ENCODE assay signal across 1 cellular context in the genomic region with DNA sequence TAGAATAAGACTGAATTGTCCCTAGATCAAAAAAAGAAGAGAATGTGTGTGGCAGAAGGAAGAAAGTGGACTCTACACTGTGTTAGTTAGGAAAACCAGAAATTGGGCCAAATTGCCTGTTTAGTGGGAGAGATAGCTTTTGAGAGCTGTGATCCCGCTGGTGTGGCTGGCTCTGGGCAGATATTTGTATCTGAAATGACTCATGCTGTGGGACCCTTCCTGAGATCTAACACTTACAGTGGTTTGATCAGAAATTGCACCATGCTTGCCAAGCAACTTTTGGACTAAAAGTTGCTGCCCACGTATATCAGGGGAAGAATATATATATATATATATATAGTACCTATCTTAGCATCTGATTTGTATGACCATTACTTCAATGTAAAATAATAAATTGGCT.
TF ChIP-seq lines count a peak whose summit lies in the region.

No MANE protein-coding gene starts in this region.

TF ChIP-seq in GM23338, 12 proteins besides CTCF, POLR2A, EP300 and RAD21 (continued from another document):
- TF ChIP-seq, protein P1, sequence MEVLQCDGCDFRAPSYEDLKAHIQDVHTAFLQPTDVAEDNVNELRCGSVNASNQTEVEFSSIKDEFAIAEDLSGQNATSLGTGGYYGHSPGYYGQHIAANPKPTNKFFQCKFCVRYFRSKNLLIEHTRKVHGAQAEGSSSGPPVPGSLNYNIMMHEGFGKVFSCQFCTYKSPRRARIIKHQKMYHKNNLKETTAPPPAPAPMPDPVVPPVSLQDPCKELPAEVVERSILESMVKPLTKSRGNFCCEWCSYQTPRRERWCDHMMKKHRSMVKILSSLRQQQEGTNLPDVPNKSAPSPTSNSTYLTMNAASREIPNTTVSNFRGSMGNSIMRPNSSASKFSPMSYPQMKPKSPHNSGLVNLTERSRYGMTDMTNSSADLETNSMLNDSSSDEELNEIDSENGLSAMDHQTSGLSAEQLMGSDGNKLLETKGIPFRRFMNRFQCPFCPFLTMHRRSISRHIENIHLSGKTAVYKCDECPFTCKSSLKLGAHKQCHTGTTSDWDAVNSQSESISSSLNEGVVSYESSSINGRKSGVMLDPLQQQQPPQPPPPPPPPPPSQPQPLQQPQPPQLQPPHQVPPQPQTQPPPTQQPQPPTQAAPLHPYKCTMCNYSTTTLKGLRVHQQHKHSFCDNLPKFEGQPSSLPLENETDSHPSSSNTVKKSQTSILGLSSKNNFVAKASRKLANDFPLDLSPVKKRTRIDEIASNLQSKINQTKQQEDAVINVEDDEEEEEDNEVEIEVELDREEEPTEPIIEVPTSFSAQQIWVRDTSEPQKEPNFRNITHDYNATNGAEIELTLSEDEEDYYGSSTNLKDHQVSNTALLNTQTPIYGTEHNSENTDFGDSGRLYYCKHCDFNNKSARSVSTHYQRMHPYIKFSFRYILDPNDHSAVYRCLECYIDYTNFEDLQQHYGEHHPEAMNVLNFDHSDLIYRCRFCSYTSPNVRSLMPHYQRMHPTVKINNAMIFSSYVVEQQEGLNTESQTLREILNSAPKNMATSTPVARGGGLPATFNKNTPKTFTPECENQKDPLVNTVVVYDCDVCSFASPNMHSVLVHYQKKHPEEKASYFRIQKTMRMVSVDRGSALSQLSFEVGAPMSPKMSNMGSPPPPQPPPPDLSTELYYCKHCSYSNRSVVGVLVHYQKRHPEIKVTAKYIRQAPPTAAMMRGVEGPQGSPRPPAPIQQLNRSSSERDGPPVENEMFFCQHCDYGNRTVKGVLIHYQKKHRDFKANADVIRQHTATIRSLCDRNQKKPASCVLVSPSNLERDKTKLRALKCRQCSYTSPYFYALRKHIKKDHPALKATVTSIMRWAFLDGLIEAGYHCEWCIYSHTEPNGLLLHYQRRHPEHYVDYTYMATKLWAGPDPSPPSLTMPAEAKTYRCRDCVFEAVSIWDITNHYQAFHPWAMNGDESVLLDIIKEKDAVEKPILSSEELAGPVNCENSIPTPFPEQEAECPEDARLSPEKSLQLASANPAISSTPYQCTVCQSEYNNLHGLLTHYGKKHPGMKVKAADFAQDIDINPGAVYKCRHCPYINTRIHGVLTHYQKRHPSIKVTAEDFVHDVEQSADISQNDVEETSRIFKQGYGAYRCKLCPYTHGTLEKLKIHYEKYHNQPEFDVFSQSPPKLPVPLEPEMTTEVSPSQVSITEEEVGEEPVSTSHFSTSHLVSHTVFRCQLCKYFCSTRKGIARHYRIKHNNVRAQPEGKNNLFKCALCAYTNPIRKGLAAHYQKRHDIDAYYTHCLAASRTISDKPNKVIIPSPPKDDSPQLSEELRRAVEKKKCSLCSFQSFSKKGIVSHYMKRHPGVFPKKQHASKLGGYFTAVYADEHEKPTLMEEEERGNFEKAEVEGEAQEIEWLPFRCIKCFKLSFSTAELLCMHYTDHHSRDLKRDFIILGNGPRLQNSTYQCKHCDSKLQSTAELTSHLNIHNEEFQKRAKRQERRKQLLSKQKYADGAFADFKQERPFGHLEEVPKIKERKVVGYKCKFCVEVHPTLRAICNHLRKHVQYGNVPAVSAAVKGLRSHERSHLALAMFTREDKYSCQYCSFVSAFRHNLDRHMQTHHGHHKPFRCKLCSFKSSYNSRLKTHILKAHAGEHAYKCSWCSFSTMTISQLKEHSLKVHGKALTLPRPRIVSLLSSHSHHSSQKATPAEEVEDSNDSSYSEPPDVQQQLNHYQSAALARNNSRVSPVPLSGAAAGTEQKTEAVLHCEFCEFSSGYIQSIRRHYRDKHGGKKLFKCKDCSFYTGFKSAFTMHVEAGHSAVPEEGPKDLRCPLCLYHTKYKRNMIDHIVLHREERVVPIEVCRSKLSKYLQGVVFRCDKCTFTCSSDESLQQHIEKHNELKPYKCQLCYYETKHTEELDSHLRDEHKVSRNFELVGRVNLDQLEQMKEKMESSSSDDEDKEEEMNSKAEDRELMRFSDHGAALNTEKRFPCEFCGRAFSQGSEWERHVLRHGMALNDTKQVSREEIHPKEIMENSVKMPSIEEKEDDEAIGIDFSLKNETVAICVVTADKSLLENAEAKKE (CRISPR knock-in tag; IDR thresholded peaks at IDR 0.05) = no peak
- no peak for TF ChIP-seq ZNF114 (CRISPR knock-in tag; IDR thresholded peaks at IDR 0.05)
